In the genomic region with DNA sequence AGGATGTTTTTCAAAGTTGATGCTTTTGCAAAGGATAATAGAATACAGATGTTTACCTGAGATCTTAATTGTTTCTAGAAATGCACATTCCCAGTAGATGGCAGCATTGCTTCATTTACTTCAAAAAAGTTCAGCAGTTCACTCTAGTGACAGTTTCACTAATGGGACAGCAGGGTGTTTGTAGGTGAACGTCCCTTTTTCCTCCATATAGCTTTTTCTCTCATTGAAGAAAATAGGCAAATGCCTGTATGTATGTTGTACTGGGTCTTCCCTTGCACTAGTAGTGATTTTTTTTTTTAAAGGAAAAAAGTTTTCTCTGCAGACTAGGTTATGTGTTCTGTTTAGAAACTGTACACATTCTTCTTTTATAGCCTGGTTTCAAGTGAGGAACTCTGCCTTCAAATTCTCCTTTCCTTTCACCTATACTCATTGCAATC, we compare ENCODE assay signal across 8 cellular contexts.
A peak's percentile ranks its signal among the peaks of the same experiment; 100 is the strongest.
DNase-seq lines count a peak whose midpoint lies in the region; ATAC-seq lines count a peak whose summit lies in the region.

No MANE protein-coding gene starts in this region.

- H3K4me3 ChIP-seq in mesendoderm (ENCODE audit: low read length), result no peak overlapping the region

- DNase-seq in activated CD4-positive, CD25-positive, alpha-beta regulatory T cell treated with anti-CD3 and anti-CD28 coated beads, Interleukin-2, amount 50 U/mL, for 72 hours, result no peak
- DNase-seq in OCI-M1 (lab: John Stamatoyannopoulos, UW) (peak; percentile 87), dedifferentiated amniotic fluid mesenchymal stem cell (ENCODE audit: extremely low spot score) (peak; percentile 54), mesendoderm (peak; percentile 67)
- DNase-seq in activated effector memory CD4-positive, alpha-beta T cell treated with anti-CD3 and anti-CD28 coated beads, Interleukin-2, amount 50 U/mL, for 16 hours, result no peak

- no peaks in the 10 kb centered on the region for H3K79me1 ChIP-seq in mesendoderm (ENCODE audit: low read length)

- H3K4me1 ChIP-seq in mesendoderm (ENCODE audit: control insufficient read depth, low read depth, low read length), result no peaks in the 10 kb centered on the region

- no CpG with 5 or more reads among the region's 1 CpG for WGBS in mesendoderm (ENCODE audit: extremely low coverage, insufficient coverage, low lambda C conversion rate)

- H3K18ac ChIP-seq in mesendoderm (ENCODE audit: low read length), result no peak overlapping the region

- no peaks in the 10 kb centered on the region for H3K36me3 ChIP-seq in mesendoderm (ENCODE audit: control insufficient read depth, insufficient read depth, low read length)

- no peak overlapping the region for H3K23ac ChIP-seq in mesendoderm (ENCODE audit: low read length)

- no peak overlapping the region for H2BK5ac ChIP-seq in mesendoderm (ENCODE audit: low read length)

- no peak overlapping the region for H2AK5ac ChIP-seq in mesendoderm (ENCODE audit: low read length)

- no peak overlapping the region for H2BK120ac ChIP-seq in mesendoderm (ENCODE audit: low read depth, low read length)

- H2BK15ac ChIP-seq in mesendoderm (replicated peaks; ENCODE audit: low read depth), result no peak overlapping the region

- no peak overlapping the region for H3K27ac ChIP-seq in mesendoderm (ENCODE audit: low read depth, low read length)

- peak; percentile 29 to 40 for ATAC-seq in activated CD4-positive, CD25-positive, alpha-beta regulatory T cell treated with anti-CD3 and anti-CD28 coated beads, Interleukin-2, amount 50 U/mL, for 24 hours
- peak; percentile 42 for ATAC-seq in GM19372 (IDR thresholded peaks at IDR 0.05; ENCODE audit: low read depth, unreplicated experiment)
- ATAC-seq in HG03571 (IDR thresholded peaks at IDR 0.05; ENCODE audit: unreplicated experiment), result peak; percentile 34

- no peak overlapping the region for H4K5ac ChIP-seq in mesendoderm (ENCODE audit: low read length)

- H3K27me3 ChIP-seq in mesendoderm (ENCODE audit: insufficient read depth, low read length, poor library complexity), result no peaks in the 10 kb centered on the region

- H3K56ac ChIP-seq in mesendoderm (ENCODE audit: low read length), result no peak overlapping the region

- H3K4ac ChIP-seq in mesendoderm (ENCODE audit: low read depth, low read length), result no peak overlapping the region

- H3K9ac ChIP-seq in mesendoderm (ENCODE audit: low read length), result no peak overlapping the region

- H3K79me2 ChIP-seq in mesendoderm (ENCODE audit: control insufficient read depth, insufficient read depth, low read length), result no peaks in the 10 kb centered on the region

- no peak overlapping the region for H3K4me2 ChIP-seq in mesendoderm (ENCODE audit: low read length)

- H4K8ac ChIP-seq in mesendoderm (ENCODE audit: low read depth, low read length), result no peak overlapping the region

Comparison
In these comparisons a context has a peak if more than half of its experiments do, and no peak if none do; other contexts are left out.
1. DNase-seq: peak in OCI-M1 (single experiment), dedifferentiated amniotic fluid mesenchymal stem cell (single experiment) and mesendoderm (single experiment); none in activated CD4-positive, CD25-positive, alpha-beta regulatory T cell treated with anti-CD3 and anti-CD28 coated beads, Interleukin-2, amount 50 U/mL, for 72 hours (single experiment) and activated effector memory CD4-positive, alpha-beta T cell treated with anti-CD3 and anti-CD28 coated beads, Interleukin-2, amount 50 U/mL, for 16 hours (single experiment).
2. Peak in every context shown above with its lines, with median percentiles within 50 percentile points of each other: ATAC-seq.